Comparison of ENCODE assay signal across 10 cellular contexts in the genomic region with DNA sequence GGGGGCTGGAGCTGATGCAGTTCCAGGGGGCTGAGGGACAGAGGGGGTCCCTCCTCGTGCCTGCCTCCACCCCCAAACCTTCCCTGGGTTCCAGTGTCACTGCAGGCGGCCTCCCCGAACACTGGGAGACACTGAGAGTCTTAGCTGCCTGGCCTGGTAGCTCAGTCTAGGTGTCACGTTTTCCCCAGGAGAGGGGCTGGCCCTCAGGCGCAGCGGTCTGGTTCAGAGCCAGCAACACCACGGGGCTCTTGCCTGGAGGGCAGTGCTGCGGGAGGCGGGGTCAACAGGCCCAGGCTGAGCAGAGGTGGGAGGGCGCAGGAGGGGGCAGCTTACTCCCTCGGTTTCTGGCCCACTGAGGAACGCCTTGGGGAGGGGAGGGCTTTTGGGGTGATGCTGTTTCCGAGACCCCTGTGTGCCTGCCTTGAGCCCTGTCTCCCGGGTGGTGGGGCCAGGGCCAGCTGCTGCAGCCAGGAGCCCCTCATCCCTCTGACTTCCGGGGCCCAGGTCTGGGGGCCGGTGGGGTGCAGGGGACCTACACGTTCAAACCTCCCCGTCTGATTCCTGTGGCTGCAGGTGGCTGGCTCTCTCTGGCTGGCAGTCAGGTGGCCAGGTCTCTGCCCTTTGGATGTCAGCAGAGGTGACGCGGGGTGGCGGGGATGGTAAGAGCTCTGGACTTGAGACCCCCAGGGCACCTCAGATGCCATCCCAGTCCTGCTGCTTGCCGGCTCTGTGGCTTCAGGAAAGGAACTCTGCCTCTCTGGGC.
DNase-seq lines count a peak whose midpoint lies in the region; ATAC-seq and TF ChIP-seq lines count a peak whose summit lies in the region.
"Had no signal": no experiment of that assay in that cellular context is flagged by ENCODE, and none has a peak within 500 bp of the region (broad histone marks: within the 10 kb centered on the region; RNA-seq: fewer than 3 reads in every experiment).

No MANE protein-coding gene starts in this region.

- peak overlapping the region; percentile 13 to 75 for H3K27ac ChIP-seq in left lung

- peaks cover 24 to 53% of the 10 kb centered on the region in 2 donors for H3K4me1 ChIP-seq in left lung
- H3K4me1 ChIP-seq: HAP-1 had no signal

- no peak overlapping the region for H3K4me3 ChIP-seq in left lung
- H3K4me3 ChIP-seq: HAP-1 had no signal

- DNase-seq in AG20443 (ENCODE audit: low spot score) (peak; percentile 32), astrocyte of the hippocampus (ENCODE audit: low read depth, low spot score) (peak; percentile 82), left lung (peak; percentile 77 to 85), SIG-M5 (lab: John Stamatoyannopoulos, UW) (no peak)
- DNase-seq: activated effector memory CD4-positive, alpha-beta T cell treated with anti-CD3 and anti-CD28 coated beads, Interleukin-2, amount 50 U/mL, for 16 hours had no signal

- H3K36me3 ChIP-seq in left lung, result no peaks in the 10 kb centered on the region
- H3K36me3 ChIP-seq: HAP-1 had no signal

- no peak for TF ChIP-seq CTCF in left lung (IDR thresholded peaks at IDR 0.05)

- H3K9me3 ChIP-seq in left lung, result no peaks in the 10 kb centered on the region
- H3K9me3 ChIP-seq: HAP-1 had no signal

- intact Hi-C loops in left lung (cut with DNase I), result no loop called here

- TF ChIP-seq RAD21 in Ishikawa (IDR thresholded peaks at IDR 0.05; ENCODE audit: low read depth), result peak; percentile 6; the same call in 1 of the 2 replicates

- no peaks in the 10 kb centered on the region for H3K27me3 ChIP-seq in left lung

- ATAC-seq in left lung (peak; percentile 74), HG02840 (IDR thresholded peaks at IDR 0.05; ENCODE audit: low FRiP score, unreplicated experiment) (no peak), esophagus mucosa (no peak), HG03045 (IDR thresholded peaks at IDR 0.05; ENCODE audit: unreplicated experiment) (no peak)

- peak; percentile 86 for TF ChIP-seq EP300 in Ishikawa (IDR thresholded peaks at IDR 0.05; ENCODE audit: borderline replicate concordance)

TF ChIP-seq in Ishikawa, 13 proteins besides CTCF, POLR2A, EP300 and RAD21:
- TF ChIP-seq ZBTB7A (IDR thresholded peaks at IDR 0.05; ENCODE audit: low read depth), result peak; percentile 96
- peak; percentile 98 for TF ChIP-seq NFIC (IDR thresholded peaks at IDR 0.05)
- 0 out of 2 replicates have a peak, but pooled peaks have one; percentile 9 for TF ChIP-seq YY1 (IDR thresholded peaks at IDR 0.05; ENCODE audit: low read depth)
- TF ChIP-seq TEAD4 (IDR thresholded peaks at IDR 0.05), result peak; percentile 29; the same call in 1 of the 2 replicates
- TF ChIP-seq FOXM1 (IDR thresholded peaks at IDR 0.05; ENCODE audit: borderline replicate concordance, low read depth), result no peak
- TF ChIP-seq, protein P1, sequence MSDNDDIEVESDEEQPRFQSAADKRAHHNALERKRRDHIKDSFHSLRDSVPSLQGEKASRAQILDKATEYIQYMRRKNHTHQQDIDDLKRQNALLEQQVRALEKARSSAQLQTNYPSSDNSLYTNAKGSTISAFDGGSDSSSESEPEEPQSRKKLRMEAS (IDR thresholded peaks at IDR 0.05), result peak; percentile 69
- TF ChIP-seq, protein P2, sequence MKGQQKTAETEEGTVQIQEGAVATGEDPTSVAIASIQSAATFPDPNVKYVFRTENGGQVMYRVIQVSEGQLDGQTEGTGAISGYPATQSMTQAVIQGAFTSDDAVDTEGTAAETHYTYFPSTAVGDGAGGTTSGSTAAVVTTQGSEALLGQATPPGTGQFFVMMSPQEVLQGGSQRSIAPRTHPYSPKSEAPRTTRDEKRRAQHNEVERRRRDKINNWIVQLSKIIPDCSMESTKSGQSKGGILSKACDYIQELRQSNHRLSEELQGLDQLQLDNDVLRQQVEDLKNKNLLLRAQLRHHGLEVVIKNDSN (IDR thresholded peaks at IDR 0.05), result peak; percentile 42; the same call in 1 of the 2 replicates
- TF ChIP-seq TCF12 (IDR thresholded peaks at IDR 0.05; ENCODE audit: low read depth), result peak; percentile 95
- no peak for TF ChIP-seq CEBPB (IDR thresholded peaks at IDR 0.05)
